ENCODE assay signal across 20 cellular contexts in the genomic region with DNA sequence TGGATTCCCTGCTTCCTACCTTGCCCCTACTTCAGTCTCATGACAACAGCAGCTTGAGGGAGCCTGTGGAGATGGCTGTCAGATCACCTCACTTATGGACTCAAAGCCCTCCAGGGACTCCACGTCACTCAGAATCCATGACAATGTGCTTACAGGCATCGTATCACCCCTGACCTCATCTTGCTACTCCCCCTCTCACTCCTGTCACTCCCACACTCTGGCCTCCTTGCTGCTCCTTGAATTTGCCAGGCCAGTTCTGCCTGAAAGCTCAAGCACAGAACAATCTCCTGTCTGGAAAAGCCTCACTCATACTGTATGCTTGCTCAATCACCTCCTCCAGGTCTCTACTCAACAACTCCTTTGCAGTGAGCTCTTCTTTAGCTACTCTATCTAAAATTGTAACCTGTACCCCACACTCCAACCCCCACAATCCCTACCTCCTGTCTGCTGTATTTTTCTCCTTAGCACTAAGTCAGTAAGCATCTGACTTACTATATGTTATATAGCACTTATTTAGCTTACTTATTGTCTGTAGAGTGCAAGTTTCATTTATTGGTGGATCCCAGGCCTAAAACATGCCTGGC. TPM values are rescaled to one million over a fixed set of nuclear protein-coding genes. Genes with fewer than 3 reads are reported as not detected.
DNase-seq lines count a peak whose midpoint lies in the region; ATAC-seq and TF ChIP-seq lines count a peak whose summit lies in the region.
"Had no signal": no experiment of that assay in that cellular context is flagged by ENCODE, and none has a peak within 500 bp of the region (broad histone marks: within the 10 kb centered on the region; RNA-seq: fewer than 3 reads in every experiment).

No MANE protein-coding gene starts in this region.

- 0 out of 2 replicates have a peak, but pooled peaks cover 4% of the 10 kb centered on the region for H4K20me1 ChIP-seq in GM23338 (replicated peaks; ENCODE audit: insufficient read depth)

- no peak overlapping the region for H3K4me2 ChIP-seq in GM23338

- H3K79me2 ChIP-seq in GM23338 (replicated peaks; ENCODE audit: insufficient read depth): no peaks in the 10 kb centered on the region

- DNase-seq in GM23338 (ENCODE audit: low spot score) (peak; percentile 3), amniotic epithelial cell (ENCODE audit: low read depth) (peak; percentile 61), lower lobe of right lung (no peak), testis (peak; percentile 55)
- no peak for DNase-seq in activated naive CD4-positive, alpha-beta T cell treated with anti-CD3 and anti-CD28 coated beads, Interleukin-2, amount 50 U/mL, for 16 hours
- DNase-seq: Calu3; CD8-positive, alpha-beta memory T cell; DMS153; HFFc6; MG63; NCI-H1417; NCI-H1694 treated with DMSO at 0.1 percent for 48 hours; NCI-H446 treated with DMSO at 0.1 percent for 48 hours; NCI-H69; SHP77 treated with DMSO at 0.1 percent for 48 hours had no signal

- H3K4me3 ChIP-seq in GM23338 (no peak overlapping the region), lower lobe of right lung (no peak overlapping the region), testis (no peak overlapping the region)
- H3K4me3 ChIP-seq: MG63, SK-N-MC had no signal

- H3K9me3 Mint-ChIP-seq in GM23338: no peaks in the 10 kb centered on the region
- H3K9me3 Mint-ChIP-seq: CD8-positive, alpha-beta memory T cell; HFFc6 had no signal

- H3K4me1 Mint-ChIP-seq in GM23338: peaks cover 5% of the 10 kb centered on the region; the same call in 2 of the 3 replicates
- H3K4me1 Mint-ChIP-seq: CD8-positive, alpha-beta memory T cell had no signal

- H3K9me3 ChIP-seq in lower lobe of right lung (no peaks in the 10 kb centered on the region), testis (no peaks in the 10 kb centered on the region)
- H3K9me3 ChIP-seq: MG63 had no signal

- H3K27me3 Mint-ChIP-seq in GM23338 (ENCODE audit: insufficient read depth, low read depth, poor library complexity): no peaks in the 10 kb centered on the region
- H3K27me3 Mint-ChIP-seq: CD8-positive, alpha-beta memory T cell had no signal

- no peak overlapping the region for H3K27ac Mint-ChIP-seq in GM23338
- H3K27ac Mint-ChIP-seq: HFFc6 had no signal

- no peaks in the 10 kb centered on the region for H3K9me2 ChIP-seq in GM23338 (ENCODE audit: insufficient read depth)

- no peak overlapping the region for H2AFZ ChIP-seq in GM23338

- H3K4me1 ChIP-seq in GM23338 (ENCODE audit: insufficient read depth): no peaks in the 10 kb centered on the region
- peaks cover 5% of the 10 kb centered on the region for H3K4me1 ChIP-seq in lower lobe of right lung
- no peaks in the 10 kb centered on the region for H3K4me1 ChIP-seq in testis

- WGBS in testis, 2 donors: 56 to 66% methylated on average over 2 of the region's 2 CpGs

- H3K27me3 ChIP-seq in GM23338 (ENCODE audit: insufficient read depth) (no peaks in the 10 kb centered on the region), lower lobe of right lung (ENCODE audit: low read depth) (no peaks in the 10 kb centered on the region), testis (no peaks in the 10 kb centered on the region)
- H3K27me3 ChIP-seq: MG63 had no signal

- H3K4me3 Mint-ChIP-seq in GM23338: no peak overlapping the region
- H3K4me3 Mint-ChIP-seq: CD8-positive, alpha-beta memory T cell; HFFc6 had no signal

- ATAC-seq in GM23338 (peak; percentile 83), lower lobe of right lung (peak; percentile 70 to 72), GM18868 (IDR thresholded peaks at IDR 0.05; ENCODE audit: unreplicated experiment) (no peak), GM19395 (IDR thresholded peaks at IDR 0.05; ENCODE audit: unreplicated experiment) (no peak)

- H3K36me3 ChIP-seq in GM23338 (ENCODE audit: insufficient read depth) (peaks cover 7% of the 10 kb centered on the region), lower lobe of right lung (peaks cover 77% of the 10 kb centered on the region), testis (ENCODE audit: low read depth, missing control alignments) (no peaks in the 10 kb centered on the region)

- no peak for TF ChIP-seq POLR2A in testis (IDR thresholded peaks at IDR 0.05)

- H3F3A ChIP-seq in GM23338 (replicated peaks; ENCODE audit: low read depth): no peaks in the 10 kb centered on the region

- TF ChIP-seq CTCF in GM23338 (conservative IDR thresholded peaks at IDR 0.05; ENCODE audit: low read depth in 2 of 2): no peak
- no peak for TF ChIP-seq CTCF in lower lobe of right lung (IDR thresholded peaks at IDR 0.05)
- no peak for TF ChIP-seq CTCF in testis (IDR thresholded peaks at IDR 0.05)

- peaks cover 20% of the 10 kb centered on the region for H3K36me3 Mint-ChIP-seq in GM23338 (ENCODE audit: low read depth)

- H3K27ac ChIP-seq in GM23338 (ENCODE audit: low read depth) (no peak overlapping the region), lower lobe of right lung (no peak overlapping the region), testis (no peak overlapping the region)
- H3K27ac ChIP-seq: C4-2B, RWPE1, SK-N-MC had no signal

- intact Hi-C loops in lower lobe of right lung (cut with DNase I): no loop called here
- intact Hi-C loops in testis (cut with DNase I; ENCODE audit: low total_unique reads): no loop called here

TF ChIP-seq in GM23338, 12 proteins besides CTCF, POLR2A, EP300 and RAD21 (continues in another document):
- TF ChIP-seq POLR2AphosphoS5 (IDR thresholded peaks at IDR 0.05; ENCODE audit: low read depth) (no peak), ZNF114 (CRISPR knock-in tag; IDR thresholded peaks at IDR 0.05) (no peak), EZH2phosphoT487 (IDR thresholded peaks at IDR 0.05; ENCODE audit: unreplicated experiment) (no peak), CREB1 (CRISPR knock-in tag; IDR thresholded peaks at IDR 0.05; ENCODE audit: low read depth) (no peak), NANOG (IDR thresholded peaks at IDR 0.05; ENCODE audit: borderline replicate concordance) (no peak), ZNF331 (CRISPR knock-in tag; IDR thresholded peaks at IDR 0.05; ENCODE audit: low read depth) (no peak), STAT1 (IDR thresholded peaks at IDR 0.05; ENCODE audit: unreplicated experiment) (no peak)
- TF ChIP-seq, protein P1, sequence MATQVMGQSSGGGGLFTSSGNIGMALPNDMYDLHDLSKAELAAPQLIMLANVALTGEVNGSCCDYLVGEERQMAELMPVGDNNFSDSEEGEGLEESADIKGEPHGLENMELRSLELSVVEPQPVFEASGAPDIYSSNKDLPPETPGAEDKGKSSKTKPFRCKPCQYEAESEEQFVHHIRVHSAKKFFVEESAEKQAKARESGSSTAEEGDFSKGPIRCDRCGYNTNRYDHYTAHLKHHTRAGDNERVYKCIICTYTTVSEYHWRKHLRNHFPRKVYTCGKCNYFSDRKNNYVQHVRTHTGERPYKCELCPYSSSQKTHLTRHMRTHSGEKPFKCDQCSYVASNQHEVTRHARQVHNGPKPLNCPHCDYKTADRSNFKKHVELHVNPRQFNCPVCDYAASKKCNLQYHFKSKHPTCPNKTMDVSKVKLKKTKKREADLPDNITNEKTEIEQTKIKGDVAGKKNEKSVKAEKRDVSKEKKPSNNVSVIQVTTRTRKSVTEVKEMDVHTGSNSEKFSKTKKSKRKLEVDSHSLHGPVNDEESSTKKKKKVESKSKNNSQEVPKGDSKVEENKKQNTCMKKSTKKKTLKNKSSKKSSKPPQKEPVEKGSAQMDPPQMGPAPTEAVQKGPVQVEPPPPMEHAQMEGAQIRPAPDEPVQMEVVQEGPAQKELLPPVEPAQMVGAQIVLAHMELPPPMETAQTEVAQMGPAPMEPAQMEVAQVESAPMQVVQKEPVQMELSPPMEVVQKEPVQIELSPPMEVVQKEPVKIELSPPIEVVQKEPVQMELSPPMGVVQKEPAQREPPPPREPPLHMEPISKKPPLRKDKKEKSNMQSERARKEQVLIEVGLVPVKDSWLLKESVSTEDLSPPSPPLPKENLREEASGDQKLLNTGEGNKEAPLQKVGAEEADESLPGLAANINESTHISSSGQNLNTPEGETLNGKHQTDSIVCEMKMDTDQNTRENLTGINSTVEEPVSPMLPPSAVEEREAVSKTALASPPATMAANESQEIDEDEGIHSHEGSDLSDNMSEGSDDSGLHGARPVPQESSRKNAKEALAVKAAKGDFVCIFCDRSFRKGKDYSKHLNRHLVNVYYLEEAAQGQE (IDR thresholded peaks at IDR 0.05; ENCODE audit: unreplicated experiment): no peak

RNA-seq across cellular contexts. Expression of gene GSTA4, which starts 10.7 kb away (rescaled TPM):
- total RNA-seq in GM23338 (2014; rRNA removed; shearing (Covaris generic)): 19.3 and 19.5 TPM in 2 replicates
- polyA plus RNA-seq in GM23338 (2016; fragmentation: Nextera tagmentation; extraction: Ambion mirVana) (25.0 and 29.9 TPM in 2 replicates), testis (ENCODE audit: insufficient read depth, low read depth, low replicate concordance) (63.1 TPM)
- total RNA-seq in lower lobe of right lung (63.4 TPM), testis (10 to 100 TPM; 87.3 to 91.5 TPM)

RNA-seq across cellular contexts. Expression of gene CILK1, which starts 55.9 kb away (rescaled TPM):
- total RNA-seq in GM23338 (2014; rRNA removed; shearing (Covaris generic)): 10.1 and 10.5 TPM in 2 replicates
- 4.4 and 4.7 TPM in 2 replicates for polyA plus RNA-seq in GM23338 (2016; fragmentation: Nextera tagmentation; extraction: Ambion mirVana)
- 16.0 TPM for total RNA-seq in lower lobe of right lung
- total RNA-seq in testis: 10 to 100 TPM; 18.2 to 20.2 TPM
- 9.9 TPM for polyA plus RNA-seq in testis (ENCODE audit: insufficient read depth, low read depth, low replicate concordance)

RNA-seq across cellular contexts. Expression of gene FBXO9, which starts 59.4 kb away (rescaled TPM):
- 19.3 and 29.8 TPM in 2 replicates for total RNA-seq in GM23338 (2014; rRNA removed; shearing (Covaris generic))
- polyA plus RNA-seq in GM23338 (2016; fragmentation: Nextera tagmentation; extraction: Ambion mirVana) (32.8 and 36.3 TPM in 2 replicates), testis (ENCODE audit: insufficient read depth, low read depth, low replicate concordance) (76.6 TPM)
- total RNA-seq in lower lobe of right lung (112 TPM), testis (10 to 100 TPM; 75.1 to 81.6 TPM)

Comparison
In these comparisons a context has a peak if more than half of its experiments do, and no peak if none do; other contexts are left out.
1. ATAC-seq: peak in GM23338 (single experiment) and lower lobe of right lung (2 of 2); none in GM18868 (single experiment) and GM19395 (single experiment).
2. DNase-seq: peak in GM23338 (single experiment), amniotic epithelial cell (single experiment) and testis (single experiment); none in lower lobe of right lung (single experiment) and activated naive CD4-positive, alpha-beta T cell treated with anti-CD3 and anti-CD28 coated beads, Interleukin-2, amount 50 U/mL, for 16 hours (single experiment).